18 cellular contexts compared by ENCODE assay signal in the genomic region with DNA sequence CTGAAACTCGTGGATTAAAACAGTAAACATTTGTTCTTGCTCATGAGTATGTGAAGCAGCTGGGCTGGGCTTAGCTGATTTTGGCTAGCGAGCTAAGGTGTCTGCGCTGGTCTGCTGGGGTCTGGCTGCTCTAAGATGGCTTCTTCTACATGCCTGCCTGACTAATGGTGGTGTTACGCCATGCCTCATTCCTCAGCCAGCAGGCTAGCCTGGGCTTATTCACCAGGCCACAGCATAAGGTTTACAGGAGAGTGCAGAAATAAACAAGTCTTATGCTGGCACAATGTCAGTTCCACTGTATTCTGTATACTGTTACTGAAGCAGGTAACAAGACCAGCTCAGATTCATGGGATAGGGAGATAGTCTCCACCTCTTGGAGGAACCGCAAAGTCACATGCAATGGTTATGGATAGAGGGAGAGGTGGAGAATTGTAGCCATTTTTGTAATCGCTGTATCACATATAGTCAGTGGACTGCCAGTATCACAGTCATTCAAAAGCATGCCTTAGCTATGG.
DNase-seq lines count a peak whose midpoint lies in the region; ATAC-seq and TF ChIP-seq lines count a peak whose summit lies in the region.
"Had no signal": no experiment of that assay in that cellular context is flagged by ENCODE, and none has a peak within 500 bp of the region (broad histone marks: within the 10 kb centered on the region; RNA-seq: fewer than 3 reads in every experiment).

No MANE protein-coding gene starts in this region.

- H3K36me3 Mint-ChIP-seq in T-helper 17 cell (ENCODE audit: low read depth), result no peaks in the 10 kb centered on the region

- peak; percentile 6 for ATAC-seq in GM19395 (IDR thresholded peaks at IDR 0.05; ENCODE audit: unreplicated experiment)
- ATAC-seq in T-helper 17 cell, result no peak
- ATAC-seq: left ventricle myocardium superior had no signal

- H3K4me3 ChIP-seq in AG04450 (ENCODE audit: low read depth, low read length), result no peak overlapping the region
- no peak overlapping the region for H3K4me3 ChIP-seq in fibroblast of villous mesenchyme (ENCODE audit: low read depth, low read length)
- H3K4me3 ChIP-seq: hepatocyte, upper lobe of left lung had no signal

- DNase-seq in AG04450 (ENCODE audit: low read depth, low spot score) (peak; percentile 67), T-helper 17 cell (no peak), fibroblast of villous mesenchyme (ENCODE audit: low read depth) (peak; percentile 78), NCI-H345 (lab: John Stamatoyannopoulos, UW) (no peak), cerebellar nuclear complex (lab: John Stamatoyannopoulos, UW) (no peak), NOMO-1 (lab: John Stamatoyannopoulos, UW; ENCODE audit: unreplicated experiment in 2 of 2) (no peak)
- DNase-seq in activated CD4-positive, CD25-positive, alpha-beta regulatory T cell (lab: John Stamatoyannopoulos, UW), result no peak
- DNase-seq: activated CD4-positive, alpha-beta T cell treated with anti-CD3 and anti-CD28 coated beads, Interleukin-2, amount 10 ng/mL, durations not matched to agents 7 days and 5 days; aorta; DMS53; effector CD8-positive, alpha-beta T cell; left ventricle myocardium superior; NCI-H1105; NCI-H2227 treated with DMSO at 0.1 percent for 48 hours; upper lobe of left lung had no signal

- peak overlapping the region; percentile 32 for H3K27ac ChIP-seq in AG04450 (ENCODE audit: low read depth, low read length)
- H3K27ac ChIP-seq: hepatocyte, upper lobe of left lung had no signal

- POLR2A ChIA-PET in AG04450 (lab: Yijun Ruan, JAX), result no interaction called here

- peaks cover 13% of the 10 kb centered on the region for H3K4me1 Mint-ChIP-seq in T-helper 17 cell

- peak overlapping the region; percentile 37 for H3K27ac Mint-ChIP-seq in T-helper 17 cell
- H3K27ac Mint-ChIP-seq: activated CD4-positive, alpha-beta T cell treated with anti-CD3 and anti-CD28 coated beads, Interleukin-2, amount 10 ng/mL, durations not matched to agents 7 days and 5 days; T-helper 1 cell treated with Interleukin-12 subunit alpha and Interleukin-12 subunit beta and Interleukin-4 antibody, amounts not matched to agents 30 μg/mL and 1 μg/mL, for 36 hours had no signal

- CTCF ChIA-PET in AG04450 (lab: Charles Lee), result no interaction called here

- no peaks in the 10 kb centered on the region for H3K27me3 Mint-ChIP-seq in T-helper 17 cell
- H3K27me3 Mint-ChIP-seq: activated CD4-positive, alpha-beta T cell treated with anti-CD3 and anti-CD28 coated beads, Interleukin-2, amount 10 ng/mL, durations not matched to agents 7 days and 5 days had no signal

- H3K4me3 Mint-ChIP-seq in T-helper 17 cell, result no peak overlapping the region
- H3K4me3 Mint-ChIP-seq: activated CD4-positive, alpha-beta T cell treated with anti-CD3 and anti-CD28 coated beads, Interleukin-2, amount 10 ng/mL, durations not matched to agents 7 days and 5 days; T-helper 1 cell treated with Interleukin-12 subunit alpha and Interleukin-12 subunit beta and Interleukin-4 antibody, amounts not matched to agents 30 μg/mL and 1 μg/mL, for 36 hours had no signal

- H3K27me3 ChIP-seq in AG04450 (ENCODE audit: control insufficient read depth, insufficient read depth, low read length), result no peaks in the 10 kb centered on the region
- H3K27me3 ChIP-seq: hepatocyte, upper lobe of left lung had no signal

- H3K9me3 ChIP-seq in AG04450 (ENCODE audit: control insufficient read depth, insufficient read depth, low read length), result no peaks in the 10 kb centered on the region
- H3K9me3 ChIP-seq in T-helper 17 cell (ENCODE audit: control insufficient read depth, low read length, poor library complexity, severe bottlenecking), result no peaks in the 10 kb centered on the region
- H3K9me3 ChIP-seq: upper lobe of left lung had no signal

- TF ChIP-seq CTCF in AG04450 (IDR thresholded peaks at IDR 0.05; ENCODE audit: low read depth, low read length), result no peak
- no peak for TF ChIP-seq CTCF in fibroblast of villous mesenchyme (IDR thresholded peaks at IDR 0.05; ENCODE audit: insufficient read depth, low read depth, low read length)

Comparison
In these comparisons a context has a peak if more than half of its experiments do, and no peak if none do; other contexts are left out.
1. DNase-seq: peak in AG04450 (single experiment) and fibroblast of villous mesenchyme (single experiment); none in T-helper 17 cell (0 of 3), activated CD4-positive, CD25-positive, alpha-beta regulatory T cell (0 of 4), NCI-H345 (single experiment), cerebellar nuclear complex (0 of 2) and NOMO-1 (0 of 2).